8 cellular contexts compared by ENCODE assay signal in the genomic region with DNA sequence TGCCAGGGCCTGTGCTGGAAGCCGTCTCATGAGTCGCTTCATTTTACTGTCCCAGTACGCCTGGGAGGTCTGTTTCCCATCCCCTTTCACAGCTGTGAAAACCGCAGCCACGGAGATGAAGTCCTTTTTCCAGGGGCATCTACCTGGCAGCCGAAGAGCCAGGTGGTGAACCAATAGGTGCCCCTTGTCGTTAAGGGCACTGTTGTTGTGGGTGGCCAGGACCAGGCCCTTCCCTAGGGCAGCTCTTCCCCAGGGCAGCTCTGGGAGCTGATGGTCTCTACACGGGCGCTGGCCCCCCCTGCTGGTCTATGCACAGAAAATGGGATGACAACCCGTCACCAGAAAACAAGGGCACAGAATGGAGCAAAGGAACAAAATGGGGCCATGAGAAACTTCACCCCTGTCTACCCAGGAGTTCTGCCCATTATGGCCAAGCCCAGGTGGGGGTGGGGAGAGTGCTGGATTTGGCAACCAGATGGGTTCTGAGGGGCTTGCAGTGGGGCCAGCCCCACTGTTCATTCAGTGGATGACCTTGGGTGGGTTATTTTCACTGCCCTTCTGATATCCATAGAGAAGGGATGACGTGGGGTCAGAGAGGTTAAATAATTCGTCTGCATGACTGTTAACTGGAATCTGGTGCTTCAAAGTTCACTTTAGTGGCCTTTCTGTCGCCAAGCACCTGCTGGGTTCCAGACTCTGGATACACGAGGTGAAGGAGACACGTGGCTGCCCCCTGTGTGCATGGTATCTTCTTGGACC. TPM values are rescaled to one million over a fixed set of nuclear protein-coding genes. Genes with fewer than 3 reads are reported as not detected.
A peak's percentile ranks its signal among the peaks of the same experiment; 100 is the strongest.
DNase-seq lines count a peak whose midpoint lies in the region; ATAC-seq and TF ChIP-seq lines count a peak whose summit lies in the region.

No MANE protein-coding gene starts in this region.

- ATAC-seq in left colon = peak; percentile 92
- no peak for ATAC-seq in GM21786 (IDR thresholded peaks at IDR 0.05; ENCODE audit: unreplicated experiment)

- peak; percentile 52 for DNase-seq in EL
- DNase-seq in NAMALWA (ENCODE audit: low spot score) = peak; percentile 67
- DNase-seq in cerebellar cortex (ENCODE audit: low spot score) = peak; percentile 60
- DNase-seq in left colon = peak; percentile 61 to 85
- DNase-seq in stimulated activated CD8-positive, alpha-beta memory T cell treated with anti-CD3 and anti-CD28 coated beads, Interleukin-12 subunit alpha, Interleukin-12 subunit beta, amount 100 ng/mL, for 4 hours (ENCODE audit: low read depth) = peak; percentile 21
- DNase-seq in occipital lobe (lab: John Stamatoyannopoulos, UW) = no peak

- peak; percentile 68 for TF ChIP-seq CTCF in VCaP (conservative IDR thresholded peaks at IDR 0.05)

- H3K27ac ChIP-seq in VCaP = no peak overlapping the region

- intact Hi-C loops in left colon (cut with DNase I, micrococcal nuclease) = loop anchor here (2.0 to 10.0 kb wide), 2 partner anchors 384 to 392 kb away; no protein-coding TSS in a partner anchor

RNA-seq across cellular contexts. Expression of a gene that starts 11.5 kb away (rescaled TPM):
- 1 to 10 TPM; 5.5 to 8.3 TPM for total RNA-seq in left colon
- total RNA-seq in occipital lobe = 4.1 TPM
